In genomic region chr1:101162736-101163405, GRCh38 we compare ENCODE assay signal across 18 cellular contexts.
"Had no signal": no experiment of that assay in that cellular context is flagged by ENCODE, and none has a peak within 500 bp of the region (broad histone marks: within the 10 kb centered on the region; RNA-seq: fewer than 3 reads in every experiment).

No MANE protein-coding gene starts in this region.

- H3K9me3 Mint-ChIP-seq: dendritic cell treated with granulocyte-macrophage colony-stimulating factor and Interleukin-4, amounts not matched to agents 40 ng/mL and 50 ng/mL, for 4 days; effector memory CD8-positive, alpha-beta T cell; neural crest cell; T-cell had no signal

- ATAC-seq: activated CD8-positive, alpha-beta memory T cell treated with anti-CD3 and anti-CD28 coated beads, Interleukin-2, amount 10 ng/mL, durations not matched to agents 7 days and 5 days; effector memory CD8-positive, alpha-beta T cell; foreskin keratinocyte; sciatic nerve; SK-N-SH treated with all-trans-retinoic acid at 6 μM for 48 hours; T-cell had no signal

- H3K4me3 Mint-ChIP-seq: activated CD4-positive, alpha-beta memory T cell treated with anti-CD3 and anti-CD28 coated beads, Interleukin-2, amount 10 ng/mL, durations not matched to agents 7 days and 5 days; activated CD8-positive, alpha-beta memory T cell treated with anti-CD3 and anti-CD28 coated beads, Interleukin-2, amount 10 ng/mL, durations not matched to agents 7 days and 5 days; activated naive CD8-positive, alpha-beta T cell; dendritic cell treated with granulocyte-macrophage colony-stimulating factor and Interleukin-4, amounts not matched to agents 40 ng/mL and 50 ng/mL, for 4 days; effector memory CD8-positive, alpha-beta T cell; immature natural killer cell; neural crest cell; T-cell had no signal

- DNase-seq: activated CD4-positive, alpha-beta memory T cell treated with anti-CD3 and anti-CD28 coated beads, Interleukin-2, amount 10 ng/mL, durations not matched to agents 7 days and 5 days; activated CD4-positive, alpha-beta T cell treated with anti-CD3 and anti-CD28 coated beads for 48 hours; activated CD4-positive, CD25-positive, alpha-beta regulatory T cell; activated CD8-positive, alpha-beta memory T cell treated with anti-CD3 and anti-CD28 coated beads, Interleukin-2, amount 10 ng/mL, durations not matched to agents 7 days and 5 days; effector memory CD8-positive, alpha-beta T cell; foreskin keratinocyte; head of caudate nucleus; immature natural killer cell; kidney glomerular epithelial cell; stimulated activated naive CD4-positive, alpha-beta T cell; T-cell; transverse colon had no signal

- H3K36me3 Mint-ChIP-seq: activated naive CD8-positive, alpha-beta T cell; immature natural killer cell; T-cell had no signal

- H3K27ac Mint-ChIP-seq: activated CD4-positive, alpha-beta memory T cell treated with anti-CD3 and anti-CD28 coated beads, Interleukin-2, amount 10 ng/mL, durations not matched to agents 7 days and 5 days; activated CD8-positive, alpha-beta memory T cell treated with anti-CD3 and anti-CD28 coated beads, Interleukin-2, amount 10 ng/mL, durations not matched to agents 7 days and 5 days; activated naive CD8-positive, alpha-beta T cell; dendritic cell treated with granulocyte-macrophage colony-stimulating factor and Interleukin-4, amounts not matched to agents 40 ng/mL and 50 ng/mL, for 4 days; effector memory CD8-positive, alpha-beta T cell; immature natural killer cell; progenitor cell of endocrine pancreas; T-cell had no signal

- H3K4me3 ChIP-seq: transverse colon had no signal

- H3K4me1 Mint-ChIP-seq: immature natural killer cell had no signal

- H3K36me3 ChIP-seq: transverse colon had no signal

- H3K27me3 ChIP-seq: foreskin keratinocyte, transverse colon had no signal

- H3K27ac ChIP-seq: foreskin keratinocyte had no signal

- H3K27me3 Mint-ChIP-seq: activated CD4-positive, alpha-beta memory T cell treated with anti-CD3 and anti-CD28 coated beads, Interleukin-2, amount 10 ng/mL, durations not matched to agents 7 days and 5 days; activated CD8-positive, alpha-beta memory T cell treated with anti-CD3 and anti-CD28 coated beads, Interleukin-2, amount 10 ng/mL, durations not matched to agents 7 days and 5 days; activated naive CD8-positive, alpha-beta T cell; dendritic cell treated with granulocyte-macrophage colony-stimulating factor and Interleukin-4, amounts not matched to agents 40 ng/mL and 50 ng/mL, for 4 days; effector memory CD8-positive, alpha-beta T cell; progenitor cell of endocrine pancreas; T-cell had no signal

- H3K4me1 ChIP-seq: foreskin keratinocyte, transverse colon had no signal
